9 cellular contexts compared by ENCODE assay signal in the genomic region with DNA sequence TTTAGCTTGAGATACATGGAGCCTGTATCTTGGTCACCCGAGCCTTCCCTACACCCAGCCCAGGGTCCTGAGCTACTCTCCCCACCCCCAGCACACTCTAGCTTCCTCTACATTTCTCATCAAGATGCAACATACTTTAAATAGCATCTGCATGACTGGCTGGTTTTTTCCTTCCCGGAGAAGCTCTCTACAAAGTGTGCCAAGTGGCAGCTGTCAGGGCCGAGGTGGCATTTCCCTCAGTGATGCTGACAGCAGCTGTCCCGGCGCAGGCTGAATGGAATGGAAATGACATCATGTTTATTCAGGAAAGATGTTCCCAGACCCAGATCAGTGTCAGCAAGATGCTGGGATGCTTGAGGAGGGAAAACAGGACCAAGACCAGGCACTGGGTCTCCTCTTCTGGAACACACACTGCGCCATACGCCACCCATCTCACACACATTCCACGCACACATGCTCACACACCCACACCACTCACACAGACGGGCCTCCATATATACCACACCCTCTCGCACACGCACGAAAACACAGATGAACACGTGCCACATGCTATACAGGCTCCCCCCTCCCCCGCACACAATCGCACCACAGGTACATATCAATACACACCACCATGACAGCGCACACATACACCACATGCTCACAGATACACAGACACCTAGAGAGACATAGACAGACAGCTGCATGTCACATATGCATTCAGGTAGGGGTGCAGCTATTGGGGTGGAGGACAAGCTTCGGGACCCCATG.
DNase-seq lines count a peak whose midpoint lies in the region; ATAC-seq, FAIRE-seq and TF ChIP-seq lines count a peak whose summit lies in the region.
"Had no signal": no experiment of that assay in that cellular context is flagged by ENCODE, and none has a peak within 500 bp of the region (broad histone marks: within the 10 kb centered on the region; RNA-seq: fewer than 3 reads in every experiment).

No MANE protein-coding gene starts in this region.

- H3K36me3 ChIP-seq in mesendoderm (ENCODE audit: control insufficient read depth, insufficient read depth, low read length): no peaks in the 10 kb centered on the region
- no peaks in the 10 kb centered on the region for H3K36me3 ChIP-seq in pancreas

- WGBS in mesendoderm (ENCODE audit: extremely low coverage, insufficient coverage, low lambda C conversion rate): 100% methylated on average over 3 of the region's 17 CpGs
- WGBS in pancreas, 2 donors: 79 to 83% methylated on average over 17 of the region's 17 CpGs

- H2BK5ac ChIP-seq in mesendoderm (ENCODE audit: low read length): no peak overlapping the region

- no peak overlapping the region for H3K18ac ChIP-seq in mesendoderm (ENCODE audit: low read length)

- no peak overlapping the region for H3K23ac ChIP-seq in mesendoderm (ENCODE audit: low read length)

- H3K4me1 ChIP-seq in mesendoderm (ENCODE audit: control insufficient read depth, low read depth, low read length) (peaks cover 2% of the 10 kb centered on the region), pancreas (no peaks in the 10 kb centered on the region)

- no peaks in the 10 kb centered on the region for H3K79me1 ChIP-seq in mesendoderm (ENCODE audit: low read length)

- H4K8ac ChIP-seq in mesendoderm (ENCODE audit: low read depth, low read length): no peak overlapping the region

- intact Hi-C loops in pancreas (cut with DNase I): no loop called here

- no peak overlapping the region for H3K56ac ChIP-seq in mesendoderm (ENCODE audit: low read length)

- no peak overlapping the region for H3K9ac ChIP-seq in mesendoderm (ENCODE audit: low read length)

- no peaks in the 10 kb centered on the region for H3K9me3 ChIP-seq in pancreas

- no peak overlapping the region for H2BK120ac ChIP-seq in mesendoderm (ENCODE audit: low read depth, low read length)

- peak overlapping the region; percentile 42 for H3K4ac ChIP-seq in mesendoderm (ENCODE audit: low read depth, low read length)

- H3K27ac ChIP-seq in mesendoderm (ENCODE audit: low read depth, low read length) (no peak overlapping the region), pancreas (no peak overlapping the region)

- no peak overlapping the region for H2AK5ac ChIP-seq in mesendoderm (ENCODE audit: low read length)

- no peak for ATAC-seq in pancreas

- H3K27me3 ChIP-seq in mesendoderm (ENCODE audit: insufficient read depth, low read length, poor library complexity) (no peaks in the 10 kb centered on the region), pancreas (no peaks in the 10 kb centered on the region)

- FAIRE-seq in pancreas (lab: Jason Lieb, UNC): no peak
- FAIRE-seq: endometrium had no signal

- no peak overlapping the region for H3K4me3 ChIP-seq in mesendoderm (ENCODE audit: low read length)
- no peak overlapping the region for H3K4me3 ChIP-seq in pancreas

- H3K4me2 ChIP-seq in mesendoderm (ENCODE audit: low read length): no peak overlapping the region

- DNase-seq in DMS53 (lab: John Stamatoyannopoulos, UW): peak; percentile 93
- DNase-seq in NCI-H460 (ENCODE audit: extremely low read depth, low read depth): peak; percentile 69
- DNase-seq in dedifferentiated amniotic fluid mesenchymal stem cell (ENCODE audit: extremely low spot score): peak; percentile 30
- peak; percentile 97 for DNase-seq in mesendoderm
- no peak for DNase-seq in pancreas
- no peak for DNase-seq in NCI-H748 treated with DMSO at 0.1 percent for 48 hours (lab: John Stamatoyannopoulos, UW)
- DNase-seq in GM19240 (ENCODE audit: insufficient read length, low spot score): no peak
- DNase-seq in DMS79 treated with DMSO at 0.1 percent for 48 hours (lab: John Stamatoyannopoulos, UW): no peak

- no peaks in the 10 kb centered on the region for H3K79me2 ChIP-seq in mesendoderm (ENCODE audit: control insufficient read depth, insufficient read depth, low read length)

- no peak overlapping the region for H2BK15ac ChIP-seq in mesendoderm (replicated peaks; ENCODE audit: low read depth)

- no peak for TF ChIP-seq CTCF in pancreas (IDR thresholded peaks at IDR 0.05)

- no peak overlapping the region for H4K5ac ChIP-seq in mesendoderm (ENCODE audit: low read length)

Comparison
In these comparisons a context has a peak if more than half of its experiments do, and no peak if none do; other contexts are left out.
1. DNase-seq: peak in DMS53 (single experiment), NCI-H460 (single experiment), dedifferentiated amniotic fluid mesenchymal stem cell (single experiment) and mesendoderm (single experiment); none in pancreas (0 of 6), NCI-H748 treated with DMSO at 0.1 percent for 48 hours (single experiment), GM19240 (single experiment) and DMS79 treated with DMSO at 0.1 percent for 48 hours (single experiment).